In the genomic region with DNA sequence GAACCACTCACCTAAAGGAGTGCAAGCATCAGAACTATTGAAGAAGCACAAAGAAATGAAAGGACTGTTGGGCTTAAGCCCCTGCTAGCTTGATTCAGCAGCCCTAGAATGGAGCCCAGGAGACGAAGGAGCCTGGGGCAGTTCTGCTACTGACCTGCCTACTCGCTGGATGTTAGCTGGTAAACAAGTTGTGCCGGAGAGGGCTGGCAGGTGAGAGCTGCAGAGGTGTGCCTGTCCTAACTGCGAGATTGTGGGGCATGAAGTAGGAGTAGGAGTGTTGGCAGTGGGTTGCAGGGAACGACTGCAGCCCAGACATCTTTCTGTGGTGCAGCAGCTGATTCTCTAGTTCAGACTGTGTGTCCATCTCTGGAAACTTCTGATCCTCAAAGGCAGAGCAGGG, we compare ENCODE assay signal across 22 cellular contexts.
A peak's percentile ranks its signal among the peaks of the same experiment; 100 is the strongest.
DNase-seq lines count a peak whose midpoint lies in the region; ATAC-seq, FAIRE-seq and TF ChIP-seq lines count a peak whose summit lies in the region.
"Had no signal": no experiment of that assay in that cellular context is flagged by ENCODE, and none has a peak within 500 bp of the region (broad histone marks: within the 10 kb centered on the region; RNA-seq: fewer than 3 reads in every experiment).

No MANE protein-coding gene starts in this region.

- no peaks in the 10 kb centered on the region for H3K36me3 ChIP-seq in RWPE2 (ENCODE audit: low read depth)
- no peaks in the 10 kb centered on the region for H3K36me3 ChIP-seq in keratinocyte (ENCODE audit: control insufficient read depth in 2 of 2, extremely low read depth in 1 of 2, insufficient read depth in 2 of 2, low read length in 2 of 2)

- ATAC-seq in stimulated activated naive CD8-positive, alpha-beta T cell treated with anti-CD3 and anti-CD28 coated beads, Interleukin-15, Interleukin-2, amounts not matched to agents 100 U/mL and 50 U/mL, for 24 hours, result no peak
- ATAC-seq in RWPE2 (ENCODE audit: low read depth), result no peak
- no peak for ATAC-seq in GM21423 (IDR thresholded peaks at IDR 0.05; ENCODE audit: unreplicated experiment)
- no peak for ATAC-seq in HG03439 (IDR thresholded peaks at IDR 0.05; ENCODE audit: unreplicated experiment)
- ATAC-seq: GM12878, K562 had no signal

- no peak for FAIRE-seq in keratinocyte (lab: Jason Lieb, UNC)
- FAIRE-seq: A204.1, GM12878, K562 had no signal

- H4K20me1 ChIP-seq in keratinocyte (ENCODE audit: control insufficient read depth, extremely low read depth, insufficient read depth, low read length), result no peaks in the 10 kb centered on the region

- H3K4me2 ChIP-seq in keratinocyte (ENCODE audit: control insufficient read depth, extremely low read depth, insufficient read depth, low read depth, low read length), result peak overlapping the region; percentile 33

- no peaks in the 10 kb centered on the region for H3K36me3 Mint-ChIP-seq in stimulated activated naive CD8-positive, alpha-beta T cell treated with anti-CD3 and anti-CD28 coated beads, Interleukin-15, Interleukin-2, amounts not matched to agents 100 ng/mL and 50 ng/mL, for 24 hours (ENCODE audit: low read depth)
- H3K36me3 Mint-ChIP-seq: CD14-positive monocyte had no signal

- H3K27ac Mint-ChIP-seq in stimulated activated naive CD8-positive, alpha-beta T cell treated with anti-CD3 and anti-CD28 coated beads, Interleukin-15, Interleukin-2, amounts not matched to agents 100 ng/mL and 50 ng/mL, for 24 hours, result peak overlapping the region; percentile 4
- H3K27ac Mint-ChIP-seq: B cell, CD14-positive monocyte had no signal

- no peaks in the 10 kb centered on the region for H3K9me3 ChIP-seq in RWPE2 (ENCODE audit: severe bottlenecking)
- H3K9me3 ChIP-seq in keratinocyte (ENCODE audit: control insufficient read depth, low read depth, low read length), result no peaks in the 10 kb centered on the region

- H3K9me1 ChIP-seq in keratinocyte (ENCODE audit: control insufficient read depth, extremely low read depth, insufficient read depth, low read length), result no peaks in the 10 kb centered on the region

- dilution Hi-C loops in keratinocyte (cut with MboI; ENCODE audit: extremely low pct_ligation_motif_present, low sequenced_read_pairs), result no loop called here

- no peak overlapping the region for H2AFZ ChIP-seq in keratinocyte (ENCODE audit: control insufficient read depth, low read length)

- H3K4me1 ChIP-seq in RWPE2 (ENCODE audit: insufficient read depth, poor library complexity, severe bottlenecking) (peaks cover 23% of the 10 kb centered on the region), keratinocyte (ENCODE audit: control insufficient read depth, extremely low read depth, insufficient read depth, low read length) (peaks cover 31% of the 10 kb centered on the region)

- no peak overlapping the region for H3K4me3 Mint-ChIP-seq in stimulated activated naive CD8-positive, alpha-beta T cell treated with anti-CD3 and anti-CD28 coated beads, Interleukin-15, Interleukin-2, amounts not matched to agents 100 ng/mL and 50 ng/mL, for 24 hours
- H3K4me3 Mint-ChIP-seq: B cell, CD14-positive monocyte had no signal

- no peaks in the 10 kb centered on the region for H3K27me3 Mint-ChIP-seq in stimulated activated naive CD8-positive, alpha-beta T cell treated with anti-CD3 and anti-CD28 coated beads, Interleukin-15, Interleukin-2, amounts not matched to agents 100 ng/mL and 50 ng/mL, for 24 hours

- no peaks in the 10 kb centered on the region for H3K4me1 Mint-ChIP-seq in stimulated activated naive CD8-positive, alpha-beta T cell treated with anti-CD3 and anti-CD28 coated beads, Interleukin-15, Interleukin-2, amounts not matched to agents 100 ng/mL and 50 ng/mL, for 24 hours (ENCODE audit: low read depth)
- H3K4me1 Mint-ChIP-seq: B cell had no signal

- no peaks in the 10 kb centered on the region for H3K27me3 ChIP-seq in RWPE2 (ENCODE audit: insufficient read depth, poor library complexity, severe bottlenecking)
- no peaks in the 10 kb centered on the region for H3K27me3 ChIP-seq in keratinocyte (ENCODE audit: control insufficient read depth, extremely low read depth, insufficient read depth, low read length)

- TF ChIP-seq CTCF in RWPE2 (IDR thresholded peaks at IDR 0.05; ENCODE audit: poor library complexity, severe bottlenecking), result no peak
- no peak for TF ChIP-seq CTCF in keratinocyte (optimal IDR thresholded peaks at IDR 0.05 in 1 of 3, IDR thresholded peaks at IDR 0.05 in 1 of 3, conservative IDR thresholded peaks at IDR 0.05 in 1 of 3; ENCODE audit: extremely low read depth in 1 of 3, insufficient read depth in 2 of 3, low read length in 3 of 3)

- no peak overlapping the region for H3K4me3 ChIP-seq in RWPE2 (ENCODE audit: severe bottlenecking)
- no peak overlapping the region for H3K4me3 ChIP-seq in keratinocyte (ENCODE audit: control insufficient read depth in 2 of 3, extremely low read depth in 1 of 3, insufficient read depth in 2 of 3, low read depth in 1 of 3, low read length in 3 of 3)
- H3K4me3 ChIP-seq: GM12878, K562, SK-N-MC had no signal

- H3K27ac ChIP-seq in RWPE2 (ENCODE audit: poor library complexity, severe bottlenecking) (peak overlapping the region; percentile 92), keratinocyte (ENCODE audit: control insufficient read depth, insufficient read depth, low read length) (peak overlapping the region; percentile 85)
- H3K27ac ChIP-seq: SK-N-MC had no signal

- H3K9me3 Mint-ChIP-seq in stimulated activated naive CD8-positive, alpha-beta T cell treated with anti-CD3 and anti-CD28 coated beads, Interleukin-15, Interleukin-2, amounts not matched to agents 100 ng/mL and 50 ng/mL, for 24 hours, result no peaks in the 10 kb centered on the region

- DNase-seq in stimulated activated naive CD8-positive, alpha-beta T cell treated with anti-CD3 and anti-CD28 coated beads, Interleukin-15, Interleukin-2, amounts not matched to agents 100 U/mL and 50 U/mL, for 24 hours, result no peak
- no peak for DNase-seq in RWPE2 (ENCODE audit: low spot score)
- no peak for DNase-seq in keratinocyte (ENCODE audit: low read depth, low spot score)
- DNase-seq in NCI-H748 treated with DMSO at 0.1 percent for 48 hours (lab: John Stamatoyannopoulos, UW), result no peak
- DNase-seq in DMS153 treated with DMSO at 0.1 percent for 48 hours (lab: John Stamatoyannopoulos, UW; ENCODE audit: unreplicated experiment), result no peak
- DNase-seq: DMS79, NCI-H1092, NCI-H1436, NCI-H1930, NCI-H2227 treated with DMSO at 0.1 percent for 48 hours, NCI-H524, NCI-H82, SHP77 had no signal

- H3K9ac ChIP-seq in keratinocyte (ENCODE audit: control insufficient read depth, extremely low read depth, insufficient read depth, low read length), result no peak overlapping the region

- no peaks in the 10 kb centered on the region for H3K79me2 ChIP-seq in keratinocyte (ENCODE audit: control insufficient read depth, insufficient read depth, low read length)
